ENCODE assay signal across 18 cellular contexts in genomic region chr10:24505759-24506158, GRCh38.
"Had no signal": no experiment of that assay in that cellular context is flagged by ENCODE, and none has a peak within 500 bp of the region (broad histone marks: within the 10 kb centered on the region; RNA-seq: fewer than 3 reads in every experiment).

No MANE protein-coding gene starts in this region.

- H3K4me3 ChIP-seq: cardiac muscle cell, ovary, smooth muscle cell had no signal

- H3K4me2 ChIP-seq: smooth muscle cell had no signal

- ATAC-seq: activated CD4-positive, CD25-positive, alpha-beta regulatory T cell treated with anti-CD3 and anti-CD28 coated beads, Interleukin-2, amount 50 U/mL, for 24 hours; activated naive CD4-positive, alpha-beta T cell treated with anti-CD3 and anti-CD28 coated beads, Interleukin-2, amount 50 U/mL, for 72 hours; activated T-cell treated with anti-CD3 and anti-CD28 coated beads, Interleukin-2, amount 50 U/mL, for 4 hours; stimulated activated naive B cell treated with anti-CD40 and anti-IgM and Interleukin-4, amounts not matched to agents 10 μg/mL and 1 μg/mL and 100 μg/mL, for 72 hours had no signal

- H3K9me3 ChIP-seq: ovary had no signal

- H3K27me3 ChIP-seq: cardiac muscle cell, ovary had no signal

- H3K36me3 ChIP-seq: cardiac muscle cell, ovary had no signal

- DNase-seq: activated CD4-positive, alpha-beta T cell treated with anti-CD3 and anti-CD28 coated beads, Interleukin-2, amount 50 U/mL, for 4 hours; activated effector memory CD4-positive, alpha-beta T cell treated with anti-CD3 and anti-CD28 coated beads, Interleukin-2, amount 50 U/mL, for 16 hours; activated T-cell treated with anti-CD3 and anti-CD28 coated beads, Interleukin-2, amount 50 U/mL, for 4 hours; amygdala; effector memory CD4-positive, alpha-beta T cell; islet precursor cell; ovary; right cardiac atrium; SIG-M5; stimulated activated CD4-positive, alpha-beta T cell treated with anti-CD3 and anti-CD28 coated beads, Interleukin-2, amount 100 ng/mL, for 24 hours; stimulated activated naive B cell treated with anti-CD40 and anti-IgM and Interleukin-4, amounts not matched to agents 10 μg/mL and 1 μg/mL and 100 μg/mL, for 72 hours; T-helper 2 cell had no signal

- H3K27ac ChIP-seq: cardiac muscle cell, ovary had no signal

- FAIRE-seq: colon, TTC549 had no signal
